Comparison of ENCODE assay signal across 2 cellular contexts in the genomic region with DNA sequence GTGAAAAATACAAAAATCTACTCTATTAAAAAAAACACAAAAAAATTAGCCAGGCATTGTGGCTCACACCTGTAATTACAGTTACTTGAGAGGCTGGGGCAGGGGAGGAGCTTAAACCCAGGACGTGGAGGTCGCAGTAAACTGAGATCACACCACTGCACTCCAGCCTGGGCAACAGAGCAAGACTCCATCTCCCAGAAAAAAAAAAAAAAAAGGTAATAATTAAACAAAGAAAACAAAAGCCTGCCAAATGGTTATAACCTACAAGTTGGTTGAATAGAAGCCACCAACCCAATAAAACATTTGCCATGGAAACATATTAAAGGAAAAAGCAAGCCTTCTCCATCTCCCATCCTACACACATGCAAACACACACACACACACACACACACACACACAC.
TF ChIP-seq lines count a peak whose summit lies in the region.

No MANE protein-coding gene starts in this region.

TF ChIP-seq in HepG2, 621 proteins besides CTCF, POLR2A, EP300 and RAD21 (continued from another document):
- TF ChIP-seq, protein P1, sequence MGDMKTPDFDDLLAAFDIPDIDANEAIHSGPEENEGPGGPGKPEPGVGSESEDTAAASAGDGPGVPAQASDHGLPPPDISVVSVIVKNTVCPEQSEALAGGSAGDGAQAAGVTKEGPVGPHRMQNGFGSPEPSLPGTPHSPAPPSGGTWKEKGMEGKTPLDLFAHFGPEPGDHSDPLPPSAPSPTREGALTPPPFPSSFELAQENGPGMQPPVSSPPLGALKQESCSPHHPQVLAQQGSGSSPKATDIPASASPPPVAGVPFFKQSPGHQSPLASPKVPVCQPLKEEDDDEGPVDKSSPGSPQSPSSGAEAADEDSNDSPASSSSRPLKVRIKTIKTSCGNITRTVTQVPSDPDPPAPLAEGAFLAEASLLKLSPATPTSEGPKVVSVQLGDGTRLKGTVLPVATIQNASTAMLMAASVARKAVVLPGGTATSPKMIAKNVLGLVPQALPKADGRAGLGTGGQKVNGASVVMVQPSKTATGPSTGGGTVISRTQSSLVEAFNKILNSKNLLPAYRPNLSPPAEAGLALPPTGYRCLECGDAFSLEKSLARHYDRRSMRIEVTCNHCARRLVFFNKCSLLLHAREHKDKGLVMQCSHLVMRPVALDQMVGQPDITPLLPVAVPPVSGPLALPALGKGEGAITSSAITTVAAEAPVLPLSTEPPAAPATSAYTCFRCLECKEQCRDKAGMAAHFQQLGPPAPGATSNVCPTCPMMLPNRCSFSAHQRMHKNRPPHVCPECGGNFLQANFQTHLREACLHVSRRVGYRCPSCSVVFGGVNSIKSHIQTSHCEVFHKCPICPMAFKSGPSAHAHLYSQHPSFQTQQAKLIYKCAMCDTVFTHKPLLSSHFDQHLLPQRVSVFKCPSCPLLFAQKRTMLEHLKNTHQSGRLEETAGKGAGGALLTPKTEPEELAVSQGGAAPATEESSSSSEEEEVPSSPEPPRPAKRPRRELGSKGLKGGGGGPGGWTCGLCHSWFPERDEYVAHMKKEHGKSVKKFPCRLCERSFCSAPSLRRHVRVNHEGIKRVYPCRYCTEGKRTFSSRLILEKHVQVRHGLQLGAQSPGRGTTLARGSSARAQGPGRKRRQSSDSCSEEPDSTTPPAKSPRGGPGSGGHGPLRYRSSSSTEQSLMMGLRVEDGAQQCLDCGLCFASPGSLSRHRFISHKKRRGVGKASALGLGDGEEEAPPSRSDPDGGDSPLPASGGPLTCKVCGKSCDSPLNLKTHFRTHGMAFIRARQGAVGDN (CRISPR knock-in tag; IDR thresholded peaks at IDR 0.05): no peak
- no peak for TF ChIP-seq BRCA1 (CRISPR knock-in tag; IDR thresholded peaks at IDR 0.05)
- TF ChIP-seq ARNT (IDR thresholded peaks at IDR 0.05): no peak
- TF ChIP-seq TBL1XR1 (IDR thresholded peaks at IDR 0.05; ENCODE audit: borderline replicate concordance, low read length, partially characterized antibody): no peak
- no peak for TF ChIP-seq SIN3A (IDR thresholded peaks at IDR 0.05; ENCODE audit: borderline replicate concordance, low read depth, low read length)
- TF ChIP-seq ZBTB3 (CRISPR knock-in tag; IDR thresholded peaks at IDR 0.05; ENCODE audit: borderline replicate concordance, low read depth): no peak
- TF ChIP-seq GATAD1 (CRISPR knock-in tag; IDR thresholded peaks at IDR 0.05): no peak
- TF ChIP-seq, protein P2, sequence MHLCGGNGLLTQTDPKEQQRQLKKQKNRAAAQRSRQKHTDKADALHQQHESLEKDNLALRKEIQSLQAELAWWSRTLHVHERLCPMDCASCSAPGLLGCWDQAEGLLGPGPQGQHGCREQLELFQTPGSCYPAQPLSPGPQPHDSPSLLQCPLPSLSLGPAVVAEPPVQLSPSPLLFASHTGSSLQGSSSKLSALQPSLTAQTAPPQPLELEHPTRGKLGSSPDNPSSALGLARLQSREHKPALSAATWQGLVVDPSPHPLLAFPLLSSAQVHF (CRISPR knock-in tag; IDR thresholded peaks at IDR 0.05): no peak
- TF ChIP-seq, protein P3, sequence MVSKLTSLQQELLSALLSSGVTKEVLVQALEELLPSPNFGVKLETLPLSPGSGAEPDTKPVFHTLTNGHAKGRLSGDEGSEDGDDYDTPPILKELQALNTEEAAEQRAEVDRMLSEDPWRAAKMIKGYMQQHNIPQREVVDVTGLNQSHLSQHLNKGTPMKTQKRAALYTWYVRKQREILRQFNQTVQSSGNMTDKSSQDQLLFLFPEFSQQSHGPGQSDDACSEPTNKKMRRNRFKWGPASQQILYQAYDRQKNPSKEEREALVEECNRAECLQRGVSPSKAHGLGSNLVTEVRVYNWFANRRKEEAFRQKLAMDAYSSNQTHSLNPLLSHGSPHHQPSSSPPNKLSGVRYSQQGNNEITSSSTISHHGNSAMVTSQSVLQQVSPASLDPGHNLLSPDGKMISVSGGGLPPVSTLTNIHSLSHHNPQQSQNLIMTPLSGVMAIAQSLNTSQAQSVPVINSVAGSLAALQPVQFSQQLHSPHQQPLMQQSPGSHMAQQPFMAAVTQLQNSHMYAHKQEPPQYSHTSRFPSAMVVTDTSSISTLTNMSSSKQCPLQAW (CRISPR knock-in tag; IDR thresholded peaks at IDR 0.05): no peak
- TF ChIP-seq ZZZ3 (CRISPR knock-in tag; IDR thresholded peaks at IDR 0.05; ENCODE audit: borderline replicate concordance): no peak
- TF ChIP-seq CEBPG (CRISPR knock-in tag; IDR thresholded peaks at IDR 0.05): no peak
- TF ChIP-seq FOXC1 (CRISPR knock-in tag; IDR thresholded peaks at IDR 0.05; ENCODE audit: borderline replicate concordance): no peak
- TF ChIP-seq, protein P4, sequence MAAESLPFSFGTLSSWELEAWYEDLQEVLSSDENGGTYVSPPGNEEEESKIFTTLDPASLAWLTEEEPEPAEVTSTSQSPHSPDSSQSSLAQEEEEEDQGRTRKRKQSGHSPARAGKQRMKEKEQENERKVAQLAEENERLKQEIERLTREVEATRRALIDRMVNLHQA (CRISPR knock-in tag; IDR thresholded peaks at IDR 0.05): no peak
- no peak for TF ChIP-seq NFE2 (CRISPR knock-in tag; IDR thresholded peaks at IDR 0.05)

TF ChIP-seq in GM23338, 12 proteins besides CTCF, POLR2A, EP300 and RAD21 (continued from another document):
- TF ChIP-seq, protein P5, sequence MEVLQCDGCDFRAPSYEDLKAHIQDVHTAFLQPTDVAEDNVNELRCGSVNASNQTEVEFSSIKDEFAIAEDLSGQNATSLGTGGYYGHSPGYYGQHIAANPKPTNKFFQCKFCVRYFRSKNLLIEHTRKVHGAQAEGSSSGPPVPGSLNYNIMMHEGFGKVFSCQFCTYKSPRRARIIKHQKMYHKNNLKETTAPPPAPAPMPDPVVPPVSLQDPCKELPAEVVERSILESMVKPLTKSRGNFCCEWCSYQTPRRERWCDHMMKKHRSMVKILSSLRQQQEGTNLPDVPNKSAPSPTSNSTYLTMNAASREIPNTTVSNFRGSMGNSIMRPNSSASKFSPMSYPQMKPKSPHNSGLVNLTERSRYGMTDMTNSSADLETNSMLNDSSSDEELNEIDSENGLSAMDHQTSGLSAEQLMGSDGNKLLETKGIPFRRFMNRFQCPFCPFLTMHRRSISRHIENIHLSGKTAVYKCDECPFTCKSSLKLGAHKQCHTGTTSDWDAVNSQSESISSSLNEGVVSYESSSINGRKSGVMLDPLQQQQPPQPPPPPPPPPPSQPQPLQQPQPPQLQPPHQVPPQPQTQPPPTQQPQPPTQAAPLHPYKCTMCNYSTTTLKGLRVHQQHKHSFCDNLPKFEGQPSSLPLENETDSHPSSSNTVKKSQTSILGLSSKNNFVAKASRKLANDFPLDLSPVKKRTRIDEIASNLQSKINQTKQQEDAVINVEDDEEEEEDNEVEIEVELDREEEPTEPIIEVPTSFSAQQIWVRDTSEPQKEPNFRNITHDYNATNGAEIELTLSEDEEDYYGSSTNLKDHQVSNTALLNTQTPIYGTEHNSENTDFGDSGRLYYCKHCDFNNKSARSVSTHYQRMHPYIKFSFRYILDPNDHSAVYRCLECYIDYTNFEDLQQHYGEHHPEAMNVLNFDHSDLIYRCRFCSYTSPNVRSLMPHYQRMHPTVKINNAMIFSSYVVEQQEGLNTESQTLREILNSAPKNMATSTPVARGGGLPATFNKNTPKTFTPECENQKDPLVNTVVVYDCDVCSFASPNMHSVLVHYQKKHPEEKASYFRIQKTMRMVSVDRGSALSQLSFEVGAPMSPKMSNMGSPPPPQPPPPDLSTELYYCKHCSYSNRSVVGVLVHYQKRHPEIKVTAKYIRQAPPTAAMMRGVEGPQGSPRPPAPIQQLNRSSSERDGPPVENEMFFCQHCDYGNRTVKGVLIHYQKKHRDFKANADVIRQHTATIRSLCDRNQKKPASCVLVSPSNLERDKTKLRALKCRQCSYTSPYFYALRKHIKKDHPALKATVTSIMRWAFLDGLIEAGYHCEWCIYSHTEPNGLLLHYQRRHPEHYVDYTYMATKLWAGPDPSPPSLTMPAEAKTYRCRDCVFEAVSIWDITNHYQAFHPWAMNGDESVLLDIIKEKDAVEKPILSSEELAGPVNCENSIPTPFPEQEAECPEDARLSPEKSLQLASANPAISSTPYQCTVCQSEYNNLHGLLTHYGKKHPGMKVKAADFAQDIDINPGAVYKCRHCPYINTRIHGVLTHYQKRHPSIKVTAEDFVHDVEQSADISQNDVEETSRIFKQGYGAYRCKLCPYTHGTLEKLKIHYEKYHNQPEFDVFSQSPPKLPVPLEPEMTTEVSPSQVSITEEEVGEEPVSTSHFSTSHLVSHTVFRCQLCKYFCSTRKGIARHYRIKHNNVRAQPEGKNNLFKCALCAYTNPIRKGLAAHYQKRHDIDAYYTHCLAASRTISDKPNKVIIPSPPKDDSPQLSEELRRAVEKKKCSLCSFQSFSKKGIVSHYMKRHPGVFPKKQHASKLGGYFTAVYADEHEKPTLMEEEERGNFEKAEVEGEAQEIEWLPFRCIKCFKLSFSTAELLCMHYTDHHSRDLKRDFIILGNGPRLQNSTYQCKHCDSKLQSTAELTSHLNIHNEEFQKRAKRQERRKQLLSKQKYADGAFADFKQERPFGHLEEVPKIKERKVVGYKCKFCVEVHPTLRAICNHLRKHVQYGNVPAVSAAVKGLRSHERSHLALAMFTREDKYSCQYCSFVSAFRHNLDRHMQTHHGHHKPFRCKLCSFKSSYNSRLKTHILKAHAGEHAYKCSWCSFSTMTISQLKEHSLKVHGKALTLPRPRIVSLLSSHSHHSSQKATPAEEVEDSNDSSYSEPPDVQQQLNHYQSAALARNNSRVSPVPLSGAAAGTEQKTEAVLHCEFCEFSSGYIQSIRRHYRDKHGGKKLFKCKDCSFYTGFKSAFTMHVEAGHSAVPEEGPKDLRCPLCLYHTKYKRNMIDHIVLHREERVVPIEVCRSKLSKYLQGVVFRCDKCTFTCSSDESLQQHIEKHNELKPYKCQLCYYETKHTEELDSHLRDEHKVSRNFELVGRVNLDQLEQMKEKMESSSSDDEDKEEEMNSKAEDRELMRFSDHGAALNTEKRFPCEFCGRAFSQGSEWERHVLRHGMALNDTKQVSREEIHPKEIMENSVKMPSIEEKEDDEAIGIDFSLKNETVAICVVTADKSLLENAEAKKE (CRISPR knock-in tag; IDR thresholded peaks at IDR 0.05): no peak
- TF ChIP-seq EZH2phosphoT487 (IDR thresholded peaks at IDR 0.05; ENCODE audit: unreplicated experiment): no peak
